ENCODE assay signal across 9 cellular contexts in genomic region chr15:40807888-40808194, GRCh38. TPM values are rescaled to one million over a fixed set of nuclear protein-coding genes. Genes with fewer than 3 reads are reported as not detected.
DNase-seq lines count a peak whose midpoint lies in the region; ATAC-seq and TF ChIP-seq lines count a peak whose summit lies in the region.
"Had no signal": no experiment of that assay in that cellular context is flagged by ENCODE, and none has a peak within 500 bp of the region (broad histone marks: within the 10 kb centered on the region; RNA-seq: fewer than 3 reads in every experiment).

No MANE protein-coding gene starts in this region.

- WGBS in right lobe of liver (ENCODE audit: insufficient coverage, low coverage, low lambda C conversion rate, missing lambda C conversion rate) = 2% methylated on average over 10 of the region's 13 CpGs

- H3K9me3 Mint-ChIP-seq in activated T-cell treated with anti-CD3 and anti-CD28 coated beads, Interleukin-2, amount 50 U/mL, for 24 hours = no peaks in the 10 kb centered on the region

- H3K36me3 ChIP-seq in ascending aorta (peaks cover 0 to 16% of the 10 kb centered on the region in 2 donors), right lobe of liver (peaks cover 0 to 9% (median 0%) of the 10 kb centered on the region in 4 donors), tibial artery (peaks cover 0 to 32% (median 13%) of the 10 kb centered on the region in 3 donors)

- H3K27me3 ChIP-seq in ascending aorta (no peaks in the 10 kb centered on the region), right lobe of liver (no peaks in the 10 kb centered on the region), tibial artery (no peaks in the 10 kb centered on the region)
- H3K27me3 ChIP-seq: foreskin keratinocyte had no signal

- no peak for DNase-seq in activated T-cell treated with anti-CD3 and anti-CD28 coated beads, Interleukin-2, amount 50 U/mL, for 24 hours
- no peak for DNase-seq in activated T-cell treated with anti-CD3 and anti-CD28 coated beads, Interleukin-2, amount 50 U/mL, for 1 hour
- DNase-seq in ascending aorta (ENCODE audit: low spot score in 2 of 2) (no peak), right lobe of liver (no peak), tibial artery (no peak), NCI-H2196 (lab: John Stamatoyannopoulos, UW; ENCODE audit: unreplicated experiment) (no peak)

- H3K27me3 Mint-ChIP-seq in activated T-cell treated with anti-CD3 and anti-CD28 coated beads, Interleukin-2, amount 50 U/mL, for 24 hours = no peaks in the 10 kb centered on the region

- intact Hi-C loops in ascending aorta (cut with DNase I) = loop anchor here (1.0 to 5.0 kb wide), 3 partner anchors 53 to 116 kb away; partner anchors contain the start of genes RMDN3 and VPS18
- intact Hi-C loops in right lobe of liver (cut with DNase I) = no loop called here
- intact Hi-C loops in tibial artery (cut with DNase I; ENCODE audit: low total_unique reads) = loop anchor here (10.0 kb wide), 1 partner anchor 857 kb away; the partner anchor contains the start of gene MGA

- TF ChIP-seq CTCF in ascending aorta (IDR thresholded peaks at IDR 0.05) (no peak), right lobe of liver (IDR thresholded peaks at IDR 0.05) (no peak), tibial artery (IDR thresholded peaks at IDR 0.05) (no peak)

- no peak for TF ChIP-seq POLR2A in right lobe of liver (IDR thresholded peaks at IDR 0.05)

- H3K4me1 ChIP-seq in ascending aorta = peaks cover 0 to 18% of the 10 kb centered on the region in 2 donors
- H3K4me1 ChIP-seq in right lobe of liver = peaks cover 0 to 27% (median 11%) of the 10 kb centered on the region in 4 donors
- peaks cover 0 to 29% (median 16%) of the 10 kb centered on the region in 4 donors for H3K4me1 ChIP-seq in tibial artery
- H3K4me1 ChIP-seq: foreskin keratinocyte had no signal

- H3K4me3 ChIP-seq in ascending aorta (peak overlapping the region; percentile 77 to 88), right lobe of liver (peak overlapping the region; percentile 95 to 99 (median 98)), tibial artery (peak overlapping the region; percentile 69 to 96)

- H3K36me3 Mint-ChIP-seq in activated T-cell treated with anti-CD3 and anti-CD28 coated beads, Interleukin-2, amount 50 U/mL, for 24 hours (ENCODE audit: low read depth) = peaks cover 64% of the 10 kb centered on the region

- H3K4me1 Mint-ChIP-seq in activated T-cell treated with anti-CD3 and anti-CD28 coated beads, Interleukin-2, amount 50 U/mL, for 24 hours (ENCODE audit: low read depth) = peaks cover 31% of the 10 kb centered on the region

- peak overlapping the region; percentile 97 for H3K4me3 Mint-ChIP-seq in activated T-cell treated with anti-CD3 and anti-CD28 coated beads, Interleukin-2, amount 50 U/mL, for 24 hours

- H3K27ac Mint-ChIP-seq in activated T-cell treated with anti-CD3 and anti-CD28 coated beads, Interleukin-2, amount 50 U/mL, for 24 hours = peak overlapping the region; percentile 100

- H3K27ac ChIP-seq in ascending aorta (no peak overlapping the region), right lobe of liver (peak overlapping the region in 1 of 3 donors; percentile 95), tibial artery (peak overlapping the region; percentile 87 to 98)

- H3K9me3 ChIP-seq in ascending aorta (no peaks in the 10 kb centered on the region), right lobe of liver (no peaks in the 10 kb centered on the region), tibial artery (no peaks in the 10 kb centered on the region)

- no peak for ATAC-seq in right lobe of liver
- no peak for ATAC-seq in GM18858 (IDR thresholded peaks at IDR 0.05; ENCODE audit: unreplicated experiment)
- no peak for ATAC-seq in GM21529 (IDR thresholded peaks at IDR 0.05; ENCODE audit: unreplicated experiment)

RNA-seq across cellular contexts. Expression of gene DNAJC17, which starts 0.6 kb away (rescaled TPM):
- total RNA-seq in ascending aorta (26.2 TPM), right lobe of liver (10 to 100 TPM in 5 of 6 experiments, 1 to 10 TPM in 1; 7.8 to 23.7 (median 17.7) TPM)

RNA-seq across cellular contexts. Expression of gene ZFYVE19, which starts 1.0 kb away (rescaled TPM):
- total RNA-seq in ascending aorta (61.0 TPM), right lobe of liver (10 to 100 TPM; 11.5 to 49.3 (median 19.5) TPM)

RNA-seq across cellular contexts. Expression of gene PPP1R14D, which starts 20.7 kb away (rescaled TPM):
- total RNA-seq in ascending aorta = not detected
- not detected for total RNA-seq in right lobe of liver
- total RNA-seq: foreskin keratinocyte had no signal

RNA-seq across cellular contexts. Expression of gene SPINT1, which starts 36.0 kb away (rescaled TPM):
- total RNA-seq in ascending aorta = 1.5 TPM
- 1 to 10 TPM; 1.1 to 7.9 (median 3.0) TPM for total RNA-seq in right lobe of liver

RNA-seq across cellular contexts. Expression of gene C15orf62, which starts 38.1 kb away (rescaled TPM):
- total RNA-seq in ascending aorta = not detected
- total RNA-seq in right lobe of liver = 1 to 10 TPM in 2 of 6 experiments, under 1 TPM in 4; 0.51 to 1.6 (median 0.83) TPM

Comparison
In these comparisons a context has a peak if more than half of its experiments do, and no peak if none do; other contexts are left out.
1. H3K27ac ChIP-seq: peak in tibial artery (2 of 2); none in ascending aorta (0 of 2).
2. intact Hi-C loops: an anchor here in ascending aorta (1.0 to 5.0 kb wide) and tibial artery (10.0 kb wide); none called in right lobe of liver.
3. Peak in every context shown above with its lines, with median percentiles within 50 percentile points of each other: H3K4me3 ChIP-seq.